ENCODE assay signal across 27 cellular contexts in genomic region chr22:17337639-17338038, GRCh38. TPM values are rescaled to one million over a fixed set of nuclear protein-coding genes. Genes with fewer than 3 reads are reported as not detected.
"Had no signal": no experiment of that assay in that cellular context is flagged by ENCODE, and none has a peak within 500 bp of the region (broad histone marks: within the 10 kb centered on the region; RNA-seq: fewer than 3 reads in every experiment).

No MANE protein-coding gene starts in this region.

- H3K27me3 ChIP-seq: adrenal gland, body of pancreas, Peyer's patch had no signal

- H3K27ac ChIP-seq: adrenal gland, body of pancreas, breast epithelium, Peyer's patch had no signal

- H3K27me3 Mint-ChIP-seq: activated T-cell treated with anti-CD3 and anti-CD28 coated beads, Interleukin-2, amount 50 U/mL, for 24 hours had no signal

- H3K27ac Mint-ChIP-seq: activated CD4-positive, alpha-beta T cell treated with anti-CD3 and anti-CD28 coated beads, Interleukin-2, amount 10 ng/mL, durations not matched to agents 7 days and 5 days; activated CD8-positive, alpha-beta T cell treated with anti-CD3 and anti-CD28 coated beads, Interleukin-2, amount 10 ng/mL, durations not matched to agents 7 days and 5 days; activated naive CD4-positive, alpha-beta T cell treated with anti-CD3 and anti-CD28 coated beads for 36 hours; activated naive CD4-positive, alpha-beta T cell treated with anti-CD3 and anti-CD28 coated beads, Interleukin-2, amount 50 U/mL, for 72 hours; activated T-cell treated with anti-CD3 and anti-CD28 coated beads, Interleukin-2, amount 50 U/mL, for 24 hours had no signal

- H3K4me3 ChIP-seq: adrenal gland, body of pancreas, breast epithelium, Peyer's patch had no signal

- ATAC-seq: activated CD8-positive, alpha-beta T cell treated with anti-CD3 and anti-CD28 coated beads, Interleukin-2, amount 10 ng/mL, durations not matched to agents 7 days and 5 days; activated naive CD4-positive, alpha-beta T cell treated with anti-CD3 and anti-CD28 coated beads, Interleukin-2, amount 50 U/mL, for 72 hours; body of pancreas; PC-3 had no signal

- DNase-seq: activated CD4-positive, alpha-beta T cell treated with anti-CD3 and anti-CD28 coated beads, Interleukin-2, amount 10 ng/mL, durations not matched to agents 7 days and 5 days; activated CD4-positive, alpha-beta T cell treated with anti-CD3 and anti-CD28 coated beads, Interleukin-2, amount 50 U/mL, for 48 hours; activated CD8-positive, alpha-beta T cell treated with anti-CD3 and anti-CD28 coated beads, Interleukin-2, amount 10 ng/mL, durations not matched to agents 7 days and 5 days; activated gamma-delta T cell treated with Interleukin-2 at 50 U/mL for 16 hours; activated naive CD4-positive, alpha-beta T cell treated with anti-CD3 and anti-CD28 coated beads for 36 hours; activated T-cell treated with anti-CD3 and anti-CD28 coated beads, Interleukin-2, amount 50 U/mL, for 24 hours; adrenal gland; body of pancreas; KG1; NCI-H1092 treated with DMSO at 0.1 percent for 48 hours; NCI-H1417; NCI-H146; NCI-H187; NCI-H2029 treated with DMSO at 0.1 percent for 48 hours; NCI-H2107; NCI-H2171; NCI-H510A; NCI-H526; NCI-H748 treated with DMSO at 0.1 percent for 48 hours; NK-92 treated with Interleukin-12 subunit alpha and Interleukin-12 subunit beta, amount 100 ng/mL, for 24 hours; PC-3; Peyer's patch; RPMI8226; T1000 had no signal

- H3K4me1 Mint-ChIP-seq: activated CD4-positive, alpha-beta T cell treated with anti-CD3 and anti-CD28 coated beads, Interleukin-2, amount 10 ng/mL, durations not matched to agents 7 days and 5 days had no signal

- H3K9me3 Mint-ChIP-seq: activated CD4-positive, alpha-beta T cell treated with anti-CD3 and anti-CD28 coated beads, Interleukin-2, amount 10 ng/mL, durations not matched to agents 7 days and 5 days; activated naive CD4-positive, alpha-beta T cell treated with anti-CD3 and anti-CD28 coated beads for 36 hours; activated naive CD4-positive, alpha-beta T cell treated with anti-CD3 and anti-CD28 coated beads, Interleukin-2, amount 50 U/mL, for 72 hours; activated T-cell treated with anti-CD3 and anti-CD28 coated beads, Interleukin-2, amount 50 U/mL, for 24 hours had no signal

- H3K9me3 ChIP-seq: adrenal gland, body of pancreas, breast epithelium, Peyer's patch had no signal

- H3K36me3 Mint-ChIP-seq: activated naive CD4-positive, alpha-beta T cell treated with anti-CD3 and anti-CD28 coated beads, Interleukin-2, amount 50 U/mL, for 72 hours had no signal

- H3K4me1 ChIP-seq: adrenal gland, body of pancreas, breast epithelium, Peyer's patch had no signal

- H3K36me3 ChIP-seq: adrenal gland, breast epithelium, Peyer's patch had no signal

- H3K4me3 Mint-ChIP-seq: activated CD4-positive, alpha-beta T cell treated with anti-CD3 and anti-CD28 coated beads, Interleukin-2, amount 10 ng/mL, durations not matched to agents 7 days and 5 days; activated CD8-positive, alpha-beta T cell treated with anti-CD3 and anti-CD28 coated beads, Interleukin-2, amount 10 ng/mL, durations not matched to agents 7 days and 5 days; activated naive CD4-positive, alpha-beta T cell treated with anti-CD3 and anti-CD28 coated beads for 36 hours; activated T-cell treated with anti-CD3 and anti-CD28 coated beads, Interleukin-2, amount 50 U/mL, for 24 hours had no signal

RNA-seq across cellular contexts. Expression of gene CECR2, which starts 31.6 kb away (rescaled TPM):
- total RNA-seq: activated CD8-positive, alpha-beta T cell treated with anti-CD3 and anti-CD28 coated beads, Interleukin-2, amount 10 ng/mL, durations not matched to agents 7 days and 5 days; M059J; PC-3 had no signal
